In genomic region chr1:54052470-54052933, GRCh38 we compare ENCODE assay signal across 8 cellular contexts. TPM values are rescaled to one million over a fixed set of nuclear protein-coding genes. Genes with fewer than 3 reads are reported as not detected.
DNase-seq lines count a peak whose midpoint lies in the region; ATAC-seq and TF ChIP-seq lines count a peak whose summit lies in the region.

No MANE protein-coding gene starts in this region.

- H3K4me3 ChIP-seq in WERI-Rb-1 (ENCODE audit: low read depth, low read length) (peak overlapping the region; percentile 80), endocrine pancreas (ENCODE audit: control insufficient read depth, insufficient read depth, low read length) (peak overlapping the region; percentile 93)

- H3K36me3 ChIP-seq in WERI-Rb-1 (no peaks in the 10 kb centered on the region; the same call in 1 of the 2 replicates), endocrine pancreas (ENCODE audit: control insufficient read depth, insufficient read depth, low read length) (no peaks in the 10 kb centered on the region)

- H3K9ac ChIP-seq in endocrine pancreas (ENCODE audit: control insufficient read depth, insufficient read depth, low read length) = peak overlapping the region; percentile 95

- no peaks in the 10 kb centered on the region for H3K27me3 ChIP-seq in WERI-Rb-1 (ENCODE audit: insufficient read depth, low read depth, severe bottlenecking)
- H3K27me3 ChIP-seq in endocrine pancreas (ENCODE audit: control insufficient read depth, insufficient read depth, low read length) = no peaks in the 10 kb centered on the region

- H3K9me3 ChIP-seq in WERI-Rb-1 (ENCODE audit: severe bottlenecking) = no peaks in the 10 kb centered on the region
- H3K9me3 ChIP-seq in endocrine pancreas (ENCODE audit: control insufficient read depth, low read length) = no peaks in the 10 kb centered on the region

- ATAC-seq in GM21619 (IDR thresholded peaks at IDR 0.05; ENCODE audit: unreplicated experiment) = peak; percentile 15

- H3K27ac ChIP-seq in WERI-Rb-1 (peak overlapping the region; percentile 73), temporal lobe (ENCODE audit: low read depth, low read length) (peak overlapping the region; percentile 90)

- DNase-seq in NCI-H1417 (lab: John Stamatoyannopoulos, UW) (peak; percentile 15 to 79 (median 67)), NCI-H1417 treated with DMSO at 0.1 percent for 48 hours (lab: John Stamatoyannopoulos, UW) (no peak), LHCN-M2 (ENCODE audit: low read depth) (peak; percentile 46), WERI-Rb-1 (peak; percentile 29), midbrain (lab: John Stamatoyannopoulos, UW) (peak; percentile 66)

- no peak for TF ChIP-seq CTCF in WERI-Rb-1 (IDR thresholded peaks at IDR 0.05; ENCODE audit: low read depth, low read length)

- H3K4me1 ChIP-seq in endocrine pancreas (ENCODE audit: control insufficient read depth, insufficient read depth, low read length) = peaks cover 16% of the 10 kb centered on the region

RNA-seq across cellular contexts. Expression of gene TMEM59, which starts 0.5 kb away (rescaled TPM):
- total RNA-seq in LHCN-M2 (2014; rRNA removed) = 247 and 269 TPM in 2 replicates
- 198 TPM for polyA plus RNA-seq in LHCN-M2 (2012)
- 74.7 TPM for total RNA-seq in temporal lobe

RNA-seq across cellular contexts. Expression of gene TCEANC2, which starts 0.9 kb away (rescaled TPM):
- total RNA-seq in LHCN-M2 (2014; rRNA removed) (4.6 and 6.3 TPM in 2 replicates), temporal lobe (3.7 TPM)
- 1.6 TPM for polyA plus RNA-seq in LHCN-M2 (2012)

RNA-seq across cellular contexts. Expression of gene LDLRAD1, which starts 34.5 kb away (rescaled TPM):
- total RNA-seq in LHCN-M2 (2014; rRNA removed) (not detected in 2 replicates), temporal lobe (not detected)
- polyA plus RNA-seq in LHCN-M2 (2012) = not detected
